ENCODE assay signal across 10 cellular contexts in the genomic region with DNA sequence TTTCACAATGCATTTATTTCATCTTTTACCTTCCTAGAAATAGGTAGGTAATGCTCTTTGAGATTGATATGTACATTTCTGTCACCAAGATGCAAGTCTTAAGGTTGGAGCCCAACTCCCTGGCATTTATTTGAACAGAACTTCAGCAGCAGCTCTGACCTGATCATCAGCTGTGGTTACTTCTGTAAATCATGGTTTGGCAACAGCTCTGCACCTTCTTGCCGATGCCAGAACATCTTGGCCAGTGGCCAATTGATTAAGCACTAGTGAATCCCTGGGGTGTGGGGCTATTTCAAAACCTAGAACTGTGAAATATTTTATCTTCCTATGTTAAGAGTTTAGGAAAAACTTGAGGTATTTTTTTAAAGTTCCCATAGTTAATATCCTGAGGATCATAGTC.
A peak's percentile ranks its signal among the peaks of the same experiment; 100 is the strongest.
DNase-seq lines count a peak whose midpoint lies in the region; ATAC-seq and TF ChIP-seq lines count a peak whose summit lies in the region.
"Had no signal": no experiment of that assay in that cellular context is flagged by ENCODE, and none has a peak within 500 bp of the region (broad histone marks: within the 10 kb centered on the region; RNA-seq: fewer than 3 reads in every experiment).

No MANE protein-coding gene starts in this region.

- H3K9me2 ChIP-seq in GM23248 (ENCODE audit: insufficient read depth): no peaks in the 10 kb centered on the region

- ATAC-seq in stimulated activated effector memory CD8-positive, alpha-beta T cell treated with anti-CD3 and anti-CD28 coated beads, Interleukin-12 subunit alpha, Interleukin-12 subunit beta, amount 100 ng/mL, for 72 hours: no peak
- no peak for ATAC-seq in activated CD8-positive, alpha-beta T cell treated with anti-CD3 and anti-CD28 coated beads for 36 hours
- no peak for ATAC-seq in HG02623 (IDR thresholded peaks at IDR 0.05; ENCODE audit: unreplicated experiment)

- no peaks in the 10 kb centered on the region for H3K36me3 ChIP-seq in GM23248 (ENCODE audit: low read depth)
- no peaks in the 10 kb centered on the region for H3K36me3 ChIP-seq in mammary epithelial cell (ENCODE audit: insufficient read depth, low read length)
- no peaks in the 10 kb centered on the region for H3K36me3 ChIP-seq in esophagus muscularis mucosa
- H3K36me3 ChIP-seq: prostate gland had no signal

- H3K27me3 ChIP-seq in GM23248 (replicated peaks; ENCODE audit: insufficient read depth) (no peaks in the 10 kb centered on the region), mammary epithelial cell (ENCODE audit: insufficient read depth, low read length) (peaks cover 7% of the 10 kb centered on the region), esophagus muscularis mucosa (no peaks in the 10 kb centered on the region)

- no peak overlapping the region for H2AFZ ChIP-seq in GM23248
- no peak overlapping the region for H2AFZ ChIP-seq in mammary epithelial cell (ENCODE audit: low read depth, low read length)

- no peak for TF ChIP-seq CTCF in mammary epithelial cell (conservative IDR thresholded peaks at IDR 0.05 in 1 of 2, IDR thresholded peaks at IDR 0.05 in 1 of 2; ENCODE audit: extremely low read depth in 1 of 2, insufficient read depth in 1 of 2, low read depth in 1 of 2, low read length in 2 of 2)
- no peak for TF ChIP-seq CTCF in esophagus muscularis mucosa (IDR thresholded peaks at IDR 0.05)
- TF ChIP-seq CTCF in activated CD8-positive, alpha-beta T cell treated with anti-CD3 and anti-CD28 coated beads for 36 hours (IDR thresholded peaks at IDR 0.05): no peak

- BruUV-seq in mammary epithelial cell (replicated peaks; lab: Mats Ljungman, UMichigan): no TSS peak

- H3K27me3 Mint-ChIP-seq in activated CD8-positive, alpha-beta T cell treated with anti-CD3 and anti-CD28 coated beads for 36 hours: no peaks in the 10 kb centered on the region

- peak; percentile 77 for DNase-seq in DMS153 treated with DMSO at 0.1 percent for 48 hours (lab: John Stamatoyannopoulos, UW; ENCODE audit: unreplicated experiment)
- peak; percentile 4 for DNase-seq in GM23248
- peak; percentile 70 to 89 for DNase-seq in NCI-H2081 (lab: John Stamatoyannopoulos, UW)
- peak; percentile 44 for DNase-seq in mammary epithelial cell
- DNase-seq in esophagus muscularis mucosa (ENCODE audit: extremely low spot score): no peak
- DNase-seq in stimulated activated effector memory CD8-positive, alpha-beta T cell treated with anti-CD3 and anti-CD28 coated beads, Interleukin-12 subunit alpha, Interleukin-12 subunit beta, amount 100 ng/mL, for 72 hours (ENCODE audit: low spot score in 2 of 2): no peak
- DNase-seq in activated CD8-positive, alpha-beta T cell treated with anti-CD3 and anti-CD28 coated beads for 36 hours: no peak
- DNase-seq: caudate nucleus had no signal

- intact Hi-C loops in mammary epithelial cell (cut with micrococcal nuclease) (loop anchor here (5.0 to 10.0 kb wide), 2 partner anchors 152 to 270 kb away; no protein-coding TSS in a partner anchor), esophagus muscularis mucosa (cut with DNase I) (no loop called here)
- intact Hi-C loops in activated CD8-positive, alpha-beta T cell treated with anti-CD3 and anti-CD28 coated beads for 36 hours (cut with micrococcal nuclease): no loop called here

- H3K27ac ChIP-seq in GM23248 (no peak overlapping the region), mammary epithelial cell (ENCODE audit: insufficient read depth, low read depth, low read length) (no peak overlapping the region), esophagus muscularis mucosa (replicated peaks in 1 of 4) (no peak overlapping the region)
- H3K27ac ChIP-seq: prostate gland had no signal

- no peak for TF ChIP-seq EP300 in esophagus muscularis mucosa (IDR thresholded peaks at IDR 0.05)

- H3K9me3 ChIP-seq in GM23248 (ENCODE audit: low read depth) (no peaks in the 10 kb centered on the region), mammary epithelial cell (replicated peaks; ENCODE audit: insufficient read depth, low read length) (no peaks in the 10 kb centered on the region), esophagus muscularis mucosa (no peaks in the 10 kb centered on the region)
- H3K9me3 ChIP-seq: prostate gland had no signal

- no peak overlapping the region for H3K4me2 ChIP-seq in GM23248 (ENCODE audit: unreplicated experiment)
- H3K4me2 ChIP-seq in mammary epithelial cell (ENCODE audit: insufficient read depth, low read depth, low read length): no peak overlapping the region

- H3K36me3 Mint-ChIP-seq in stimulated activated effector memory CD8-positive, alpha-beta T cell treated with anti-CD3 and anti-CD28 coated beads, Interleukin-12 subunit alpha, Interleukin-12 subunit beta, amount 100 ng/mL, for 72 hours: no peaks in the 10 kb centered on the region
- H3K36me3 Mint-ChIP-seq in activated CD8-positive, alpha-beta T cell treated with anti-CD3 and anti-CD28 coated beads for 36 hours (ENCODE audit: low read depth): no peaks in the 10 kb centered on the region

- CTCF ChIA-PET in mammary epithelial cell (lab: Charles Lee; ENCODE audit: low non-redundant PET): interaction anchor here (0.6 kb wide), 1 partner anchor 11 kb away, joined by 19 read pairs; no protein-coding TSS in a partner anchor
- CTCF ChIA-PET in activated CD8-positive, alpha-beta T cell treated with anti-CD3 and anti-CD28 coated beads for 36 hours (lab: Charles Lee): no interaction called here

- H3F3A ChIP-seq in GM23248 (ENCODE audit: insufficient read depth): no peaks in the 10 kb centered on the region

- H4K20me1 ChIP-seq in GM23248 (ENCODE audit: insufficient read depth) (no peaks in the 10 kb centered on the region), mammary epithelial cell (ENCODE audit: insufficient read depth, low read length) (no peaks in the 10 kb centered on the region)

- TF ChIP-seq POLR2A in esophagus muscularis mucosa (IDR thresholded peaks at IDR 0.05; ENCODE audit: low read depth): no peak

- H3K4me1 ChIP-seq in GM23248 (ENCODE audit: insufficient read depth) (no peaks in the 10 kb centered on the region), mammary epithelial cell (ENCODE audit: insufficient read depth, low read length) (peaks cover 6% of the 10 kb centered on the region), esophagus muscularis mucosa (no peaks in the 10 kb centered on the region)
- H3K4me1 ChIP-seq: prostate gland had no signal

- H3K4me3 Mint-ChIP-seq in stimulated activated effector memory CD8-positive, alpha-beta T cell treated with anti-CD3 and anti-CD28 coated beads, Interleukin-12 subunit alpha, Interleukin-12 subunit beta, amount 100 ng/mL, for 72 hours: no peak overlapping the region
- no peak overlapping the region for H3K4me3 Mint-ChIP-seq in activated CD8-positive, alpha-beta T cell treated with anti-CD3 and anti-CD28 coated beads for 36 hours

- POLR2A ChIA-PET in activated CD8-positive, alpha-beta T cell treated with anti-CD3 and anti-CD28 coated beads for 36 hours (lab: Charles Lee): no interaction called here

- H3K9ac ChIP-seq in GM23248 (no peak overlapping the region), mammary epithelial cell (ENCODE audit: insufficient read depth, low read length) (no peak overlapping the region)

- no peaks in the 10 kb centered on the region for H3K4me1 Mint-ChIP-seq in stimulated activated effector memory CD8-positive, alpha-beta T cell treated with anti-CD3 and anti-CD28 coated beads, Interleukin-12 subunit alpha, Interleukin-12 subunit beta, amount 100 ng/mL, for 72 hours
- no peaks in the 10 kb centered on the region for H3K4me1 Mint-ChIP-seq in activated CD8-positive, alpha-beta T cell treated with anti-CD3 and anti-CD28 coated beads for 36 hours (ENCODE audit: low read depth)

- H3K79me2 ChIP-seq in GM23248 (ENCODE audit: insufficient read depth): no peaks in the 10 kb centered on the region
- no peaks in the 10 kb centered on the region for H3K79me2 ChIP-seq in mammary epithelial cell (ENCODE audit: insufficient read depth, low read length)

- in situ Hi-C loops in GM23248 (cut with MboI): no loop called here
- in situ Hi-C loops in mammary epithelial cell (cut with MboI; ENCODE audit: low sequenced_read_pairs in 2 of 2): no loop called here

- no peaks in the 10 kb centered on the region for H3K9me3 Mint-ChIP-seq in stimulated activated effector memory CD8-positive, alpha-beta T cell treated with anti-CD3 and anti-CD28 coated beads, Interleukin-12 subunit alpha, Interleukin-12 subunit beta, amount 100 ng/mL, for 72 hours
- H3K9me3 Mint-ChIP-seq in activated CD8-positive, alpha-beta T cell treated with anti-CD3 and anti-CD28 coated beads for 36 hours: peaks cover 13% of the 10 kb centered on the region

- H3K4me3 ChIP-seq in GM23248 (no peak overlapping the region), mammary epithelial cell (replicated peaks in 1 of 3; ENCODE audit: insufficient read depth in 1 of 3, low read depth in 2 of 3, low read length in 3 of 3) (no peak overlapping the region), esophagus muscularis mucosa (no peak overlapping the region)
- H3K4me3 ChIP-seq: prostate gland had no signal

- 0 to 8% methylated on average over 1 of the region's 1 CpG for WGBS in GM23248 (ENCODE audit: low coverage in 1 of 2, low lambda C conversion rate in 2 of 2, missing lambda C conversion rate in 2 of 2), 2 experiments
- WGBS in mammary epithelial cell (ENCODE audit: low coverage, missing lambda C conversion rate): 9% methylated on average over 1 of the region's 1 CpG
- 5% methylated on average over 1 of the region's 1 CpG for WGBS in esophagus muscularis mucosa

- H3K27ac Mint-ChIP-seq in stimulated activated effector memory CD8-positive, alpha-beta T cell treated with anti-CD3 and anti-CD28 coated beads, Interleukin-12 subunit alpha, Interleukin-12 subunit beta, amount 100 ng/mL, for 72 hours: no peak overlapping the region
- no peak overlapping the region for H3K27ac Mint-ChIP-seq in activated CD8-positive, alpha-beta T cell treated with anti-CD3 and anti-CD28 coated beads for 36 hours

- dilution Hi-C loops in mammary epithelial cell (cut with HindIII; ENCODE audit: low sequenced_read_pairs): no loop called here

Comparison
In these comparisons a context has a peak if more than half of its experiments do, and no peak if none do; other contexts are left out.
1. DNase-seq: peak in DMS153 treated with DMSO at 0.1 percent for 48 hours (single experiment), GM23248 (single experiment), NCI-H2081 (2 of 2) and mammary epithelial cell (single experiment); none in esophagus muscularis mucosa (single experiment), stimulated activated effector memory CD8-positive, alpha-beta T cell treated with anti-CD3 and anti-CD28 coated beads, Interleukin-12 subunit alpha, Interleukin-12 subunit beta, amount 100 ng/mL, for 72 hours (0 of 2) and activated CD8-positive, alpha-beta T cell treated with anti-CD3 and anti-CD28 coated beads for 36 hours (single experiment).